In genomic region chr13:28492527-28493367, GRCh38 we compare ENCODE assay signal across 8 cellular contexts. TPM values are rescaled to one million over a fixed set of nuclear protein-coding genes. Genes with fewer than 3 reads are reported as not detected.
DNase-seq lines count a peak whose midpoint lies in the region; ATAC-seq and TF ChIP-seq lines count a peak whose summit lies in the region.

No MANE protein-coding gene starts in this region.

- H3K27ac ChIP-seq in foreskin keratinocyte, result no peak overlapping the region

- no peaks in the 10 kb centered on the region for H3K36me3 ChIP-seq in MG63

- H3K4me3 ChIP-seq in HFF-Myc (replicated peaks; ENCODE audit: low read depth, low read length) (peak overlapping the region; percentile 73), foreskin fibroblast (ENCODE audit: low read depth in 1 of 2, low read length in 2 of 2) (peak overlapping the region; percentile 69 to 87), MG63 (no peak overlapping the region)

- no peak for ATAC-seq in foreskin keratinocyte
- ATAC-seq in HG03108 (IDR thresholded peaks at IDR 0.05; ENCODE audit: unreplicated experiment), result no peak

- no peaks in the 10 kb centered on the region for H3K4me1 ChIP-seq in foreskin keratinocyte

- no peak for TF ChIP-seq CTCF in HFF-Myc (IDR thresholded peaks at IDR 0.05; ENCODE audit: low read depth, low read length, missing control alignments)
- TF ChIP-seq CTCF in foreskin fibroblast (IDR thresholded peaks at IDR 0.05; ENCODE audit: low read depth, low read length), result no peak
- no peak for TF ChIP-seq CTCF in foreskin keratinocyte (conservative IDR thresholded peaks at IDR 0.05)

- peak; percentile 52 for DNase-seq in HFF-Myc (ENCODE audit: extremely low read depth, low read depth)
- DNase-seq in activated CD4-positive, alpha-beta T cell treated with anti-CD3 and anti-CD28 coated beads for 1 hour, result peak; percentile 21
- peak; percentile 48 to 66 for DNase-seq in foreskin fibroblast
- peak; percentile 8 to 58 for DNase-seq in stimulated activated CD4-positive, alpha-beta T cell treated with anti-CD3 and anti-CD28 coated beads, Interleukin-4, amount 100 ng/mL, for 4 hours
- DNase-seq in foreskin keratinocyte, result no peak
- no peak for DNase-seq in MG63
- DNase-seq in NCI-H1436 treated with DMSO at 0.1 percent for 48 hours (lab: John Stamatoyannopoulos, UW), result no peak

- H3K27me3 ChIP-seq in foreskin keratinocyte (peaks cover 79% of the 10 kb centered on the region), MG63 (peaks cover 51% of the 10 kb centered on the region)

- H3K9me3 ChIP-seq in MG63, result no peaks in the 10 kb centered on the region

RNA-seq across cellular contexts. Expression of gene FLT1, which starts 2.2 kb away (rescaled TPM):
- not detected in 2 replicates for total RNA-seq in foreskin keratinocyte
- polyA plus RNA-seq in foreskin keratinocyte, result not detected in 2 replicates
- total RNA-seq in MG63 (2014; rRNA removed; shearing (Covaris generic); ENCODE audit: low replicate concordance), result 0.15 and 0.66 TPM in 2 replicates

Comparison
In these comparisons a context has a peak if more than half of its experiments do, and no peak if none do; other contexts are left out.
1. DNase-seq: peak in HFF-Myc (single experiment), activated CD4-positive, alpha-beta T cell treated with anti-CD3 and anti-CD28 coated beads for 1 hour (single experiment), foreskin fibroblast (2 of 2) and stimulated activated CD4-positive, alpha-beta T cell treated with anti-CD3 and anti-CD28 coated beads, Interleukin-4, amount 100 ng/mL, for 4 hours (2 of 2); none in foreskin keratinocyte (0 of 2), MG63 (single experiment) and NCI-H1436 treated with DMSO at 0.1 percent for 48 hours (single experiment).